21 cellular contexts compared by ENCODE assay signal in the genomic region with DNA sequence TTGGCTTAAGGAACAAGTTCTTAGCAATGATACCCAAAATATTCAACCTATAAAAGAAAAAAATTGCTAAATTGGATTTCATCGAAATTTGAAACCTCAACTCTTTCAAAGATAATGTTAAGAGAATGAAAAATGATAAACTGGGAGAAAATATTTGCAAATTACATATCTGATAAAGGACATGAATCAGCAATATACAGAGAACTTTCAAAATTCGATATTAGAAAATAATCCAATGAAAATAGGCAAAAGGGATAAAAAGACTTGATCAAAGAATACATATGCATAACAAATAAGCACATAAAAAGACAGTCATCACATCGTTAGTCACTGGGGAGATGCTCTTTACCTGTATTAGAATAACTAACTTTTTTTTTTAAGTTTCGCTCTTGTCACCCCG.
DNase-seq lines count a peak whose midpoint lies in the region; ATAC-seq, FAIRE-seq and TF ChIP-seq lines count a peak whose summit lies in the region.
"Had no signal": no experiment of that assay in that cellular context is flagged by ENCODE, and none has a peak within 500 bp of the region (broad histone marks: within the 10 kb centered on the region; RNA-seq: fewer than 3 reads in every experiment).

No MANE protein-coding gene starts in this region.

- no peaks in the 10 kb centered on the region for H3K9me3 Mint-ChIP-seq in GM23338
- H3K9me3 Mint-ChIP-seq: CD4-positive, alpha-beta T cell; CD8-positive, alpha-beta T cell had no signal

- POLR2A ChIA-PET in K562 (lab: Yijun Ruan, JAX): interaction anchor here (0.6 kb wide), 1 partner anchor 1101 kb away, joined by 3 read pairs; no protein-coding TSS in a partner anchor

- ATAC-seq in GM23338: no peak
- no peak for ATAC-seq in K562
- ATAC-seq: CD8-positive, alpha-beta T cell had no signal

- FAIRE-seq in K562 (lab: Jason Lieb, UNC): no peak
- FAIRE-seq: A204.1, D721Med, G401.6, GM12891, GM19239 had no signal

- H3K4me3 ChIP-seq in GM23338 (no peak overlapping the region), K562 (no peak overlapping the region)
- no peak overlapping the region for H3K4me3 ChIP-seq in effector memory CD4-positive, alpha-beta T cell (ENCODE audit: insufficient read depth, low read depth, low read length, poor library complexity, severe bottlenecking)
- H3K4me3 ChIP-seq: BLaER1 treated with 17β-estradiol and CSF1 and Interleukin-3, amounts not matched to agents 10 nM and 100 nM had no signal

- CTCF ChIA-PET in K562 (lab: Yijun Ruan, JAX; ENCODE audit: low intra/inter-chr PET ratio): no interaction called here

- H2AFZ ChIP-seq in GM23338: no peak overlapping the region
- no peak overlapping the region for H2AFZ ChIP-seq in K562 (ENCODE audit: low read depth, low read length)

- no peaks in the 10 kb centered on the region for H3K27me3 ChIP-seq in GM23338 (ENCODE audit: insufficient read depth)
- no peaks in the 10 kb centered on the region; a peak in 1 of 5 replicates for H3K27me3 ChIP-seq in K562 (ENCODE audit: control insufficient read depth in 2 of 2, insufficient read depth in 2 of 2, low read length in 2 of 2)
- no peaks in the 10 kb centered on the region for H3K27me3 ChIP-seq in effector memory CD4-positive, alpha-beta T cell (replicated peaks; ENCODE audit: control insufficient read depth, insufficient read depth, low read length, poor library complexity, severe bottlenecking)
- H3K27me3 ChIP-seq: BLaER1 treated with 17β-estradiol and CSF1 and Interleukin-3, amounts not matched to agents 10 nM and 100 nM had no signal

- H3K4me3 Mint-ChIP-seq in GM23338: no peak overlapping the region
- H3K4me3 Mint-ChIP-seq: B cell; CD4-positive, alpha-beta T cell; CD8-positive, alpha-beta T cell had no signal

- no peaks in the 10 kb centered on the region for H3K36me3 Mint-ChIP-seq in GM23338 (ENCODE audit: low read depth)
- H3K36me3 Mint-ChIP-seq: CD8-positive, alpha-beta T cell had no signal

- H3K4me1 Mint-ChIP-seq in GM23338: peaks cover 5% of the 10 kb centered on the region; the same call in 2 of the 3 replicates
- H3K4me1 Mint-ChIP-seq: B cell had no signal

- no peak overlapping the region for H3K27ac ChIP-seq in GM23338 (ENCODE audit: low read depth)
- H3K27ac ChIP-seq in K562 (ENCODE audit: extremely low read depth, low read depth, low read length): no peak overlapping the region
- no peak overlapping the region for H3K27ac ChIP-seq in effector memory CD4-positive, alpha-beta T cell (ENCODE audit: insufficient read depth, low read length, poor library complexity, severe bottlenecking)
- H3K27ac ChIP-seq: BLaER1 treated with 17β-estradiol and CSF1 and Interleukin-3, amounts not matched to agents 10 nM and 100 nM; C4-2B had no signal

- H3K79me2 ChIP-seq in GM23338 (replicated peaks; ENCODE audit: insufficient read depth): no peaks in the 10 kb centered on the region
- no peaks in the 10 kb centered on the region for H3K79me2 ChIP-seq in K562 (ENCODE audit: control insufficient read depth, insufficient read depth, low read length)

- H4K20me1 ChIP-seq in GM23338 (replicated peaks; ENCODE audit: insufficient read depth): no peaks in the 10 kb centered on the region
- H4K20me1 ChIP-seq in K562 (replicated peaks; ENCODE audit: control insufficient read depth, insufficient read depth, low read length): no peaks in the 10 kb centered on the region
- H4K20me1 ChIP-seq: BLaER1 treated with 17β-estradiol and CSF1 and Interleukin-3, amounts not matched to agents 10 nM and 100 nM had no signal

- H3K9ac ChIP-seq in K562 (ENCODE audit: insufficient read depth in 1 of 2, low read depth in 2 of 2, low read length in 2 of 2): no peak overlapping the region
- H3K9ac ChIP-seq: BLaER1 treated with 17β-estradiol and CSF1 and Interleukin-3, amounts not matched to agents 10 nM and 100 nM had no signal

- no peaks in the 10 kb centered on the region for H3F3A ChIP-seq in GM23338 (replicated peaks; ENCODE audit: low read depth)

- no peak for TF ChIP-seq EP300 in K562 (IDR thresholded peaks at IDR 0.05; ENCODE audit: low read length)

- in situ Hi-C loops in K562 (cut with MboI): no loop called here

- TF ChIP-seq POLR2A in K562 (conservative IDR thresholded peaks at IDR 0.05): no peak

- H3K27me3 Mint-ChIP-seq in GM23338 (ENCODE audit: insufficient read depth, low read depth, poor library complexity): no peaks in the 10 kb centered on the region

- H3K4me2 ChIP-seq in GM23338: no peak overlapping the region
- no peak overlapping the region for H3K4me2 ChIP-seq in K562 (ENCODE audit: insufficient read depth, low read length)
- H3K4me2 ChIP-seq: BLaER1 treated with 17β-estradiol and CSF1 and Interleukin-3, amounts not matched to agents 10 nM and 100 nM had no signal

- no peak for TF ChIP-seq RAD21 in K562 (CRISPR knock-in tag; conservative IDR thresholded peaks at IDR 0.05 in 1 of 2, IDR thresholded peaks at IDR 0.05 in 1 of 2)

- H3K9me3 ChIP-seq in K562 (replicated peaks; ENCODE audit: control insufficient read depth, insufficient read depth, low read depth, low read length): no peaks in the 10 kb centered on the region
- no peaks in the 10 kb centered on the region for H3K9me3 ChIP-seq in effector memory CD4-positive, alpha-beta T cell (ENCODE audit: control insufficient read depth, low read length)
- H3K9me3 ChIP-seq: Caco-2 had no signal

- DNase-seq in GM23338 (ENCODE audit: low spot score): no peak
- DNase-seq in K562 (ENCODE audit: extremely low read depth in 1 of 4, low spot score in 3 of 4): no peak
- no peak for DNase-seq in UCSD-AML1 (lab: John Stamatoyannopoulos, UW; ENCODE audit: unreplicated experiment)
- no peak for DNase-seq in central memory CD4-positive, alpha-beta T cell
- no peak for DNase-seq in effector memory CD4-positive, alpha-beta T cell
- DNase-seq: 8988T; AML-193; Caco-2; Calu3; CD4-positive, alpha-beta T cell; CD8-positive, alpha-beta T cell; DMS79 treated with DMSO at 0.1 percent for 48 hours; GF-D8 had no signal

- TF ChIP-seq CTCF in GM23338 (conservative IDR thresholded peaks at IDR 0.05; ENCODE audit: low read depth in 2 of 2) (no peak), K562 (IDR thresholded peaks at IDR 0.05 in 2 of 3, conservative IDR thresholded peaks at IDR 0.05 in 1 of 3; ENCODE audit: insufficient read depth in 2 of 3, low read depth in 1 of 3, low read length in 3 of 3) (no peak)

- WGBS in K562 (ENCODE audit: insufficient coverage, low coverage, missing lambda C conversion rate): 0% methylated on average over 5 of the region's 5 CpGs

- intact Hi-C loops in K562 (cut with micrococcal nuclease): no loop called here

- no TSS peak for BruUV-seq in K562 (replicated peaks; lab: Mats Ljungman, UMichigan)

- H3K4me1 ChIP-seq in GM23338 (ENCODE audit: insufficient read depth) (peaks cover 7% of the 10 kb centered on the region; the same call in 1 of the 2 replicates), K562 (replicated peaks in 1 of 2; ENCODE audit: control insufficient read depth in 2 of 2, insufficient read depth in 2 of 2, low read length in 2 of 2) (no peaks in the 10 kb centered on the region)
- H3K4me1 ChIP-seq in effector memory CD4-positive, alpha-beta T cell (ENCODE audit: control insufficient read depth, insufficient read depth, low read length, poor library complexity, severe bottlenecking): no peaks in the 10 kb centered on the region
- H3K4me1 ChIP-seq: BLaER1 treated with 17β-estradiol and CSF1 and Interleukin-3, amounts not matched to agents 10 nM and 100 nM; Caco-2 had no signal

- H3K27ac Mint-ChIP-seq in GM23338: no peak overlapping the region
- H3K27ac Mint-ChIP-seq: B cell; CD4-positive, alpha-beta T cell; CD8-positive, alpha-beta T cell had no signal

- H3K9me2 ChIP-seq in GM23338 (ENCODE audit: insufficient read depth): 0 out of 2 replicates have a peak, but pooled peaks cover 4% of the 10 kb centered on the region

- no peaks in the 10 kb centered on the region for H3K36me3 ChIP-seq in GM23338 (ENCODE audit: insufficient read depth)
- no peaks in the 10 kb centered on the region for H3K36me3 ChIP-seq in K562 (ENCODE audit: control insufficient read depth, insufficient read depth, low read length)
- H3K36me3 ChIP-seq in effector memory CD4-positive, alpha-beta T cell (ENCODE audit: control insufficient read depth, insufficient read depth, low read length): no peaks in the 10 kb centered on the region
- H3K36me3 ChIP-seq: BLaER1 treated with 17β-estradiol and CSF1 and Interleukin-3, amounts not matched to agents 10 nM and 100 nM had no signal

- no peaks in the 10 kb centered on the region for H3K9me1 ChIP-seq in K562 (ENCODE audit: control insufficient read depth, insufficient read depth, low read length)

TF ChIP-seq in GM23338, 12 proteins besides CTCF, POLR2A, EP300 and RAD21 (continues in another document):
- TF ChIP-seq ZNF331 (CRISPR knock-in tag; IDR thresholded peaks at IDR 0.05; ENCODE audit: low read depth) (no peak), JUNB (IDR thresholded peaks at IDR 0.05; ENCODE audit: unreplicated experiment) (no peak), NANOG (IDR thresholded peaks at IDR 0.05; ENCODE audit: borderline replicate concordance) (peak; percentile 25; the same call in 1 of the 2 replicates), EZH2 (IDR thresholded peaks at IDR 0.05; ENCODE audit: low read depth, unreplicated experiment) (no peak), ZNF114 (CRISPR knock-in tag; IDR thresholded peaks at IDR 0.05) (no peak)

TF ChIP-seq in K562, 482 proteins besides CTCF, POLR2A, EP300 and RAD21:
- TF ChIP-seq SMAD4 (CRISPR knock-in tag; conservative IDR thresholded peaks at IDR 0.05): no peak
- peak; percentile 53 for TF ChIP-seq MAFG (tag; conservative IDR thresholded peaks at IDR 0.05)
- TF ChIP-seq ZNF316 (IDR thresholded peaks at IDR 0.05): peak; percentile 78
- TF ChIP-seq C11orf30 (IDR thresholded peaks at IDR 0.05; ENCODE audit: low read depth): peak; percentile 62
